21 cellular contexts compared by ENCODE assay signal in the genomic region with DNA sequence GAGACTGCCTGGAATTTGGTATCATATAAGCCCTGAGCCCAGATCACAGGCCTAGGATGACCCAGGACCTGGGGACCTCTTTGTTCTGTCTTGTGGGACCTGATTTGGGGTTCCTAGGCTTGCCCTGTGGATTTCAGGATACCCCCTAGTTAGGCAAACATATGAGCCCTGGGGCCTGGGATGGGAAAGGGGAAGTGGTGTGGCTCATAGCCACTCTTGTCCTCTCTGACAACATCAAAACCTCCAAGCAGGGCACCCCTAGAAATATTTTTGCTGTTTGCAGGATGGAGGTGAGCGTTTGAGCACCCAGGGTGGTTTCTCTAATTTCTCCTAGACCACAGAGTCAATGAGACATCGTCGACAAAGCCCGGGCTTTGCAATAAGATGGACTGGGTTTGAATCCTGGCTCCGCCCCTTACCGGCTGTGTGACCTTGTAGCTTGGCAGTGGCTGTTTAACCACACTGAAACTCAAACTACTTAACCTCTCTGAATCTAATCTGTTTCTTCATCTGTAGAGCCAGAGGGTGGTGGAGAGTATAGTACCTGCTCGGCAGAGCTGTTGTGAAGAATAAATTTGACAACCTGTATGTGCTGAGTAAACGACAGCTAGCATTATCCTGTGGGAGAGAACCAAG. TPM values are rescaled to one million over a fixed set of nuclear protein-coding genes. Genes with fewer than 3 reads are reported as not detected.
"Had no signal": no experiment of that assay in that cellular context is flagged by ENCODE, and none has a peak within 500 bp of the region (broad histone marks: within the 10 kb centered on the region; RNA-seq: fewer than 3 reads in every experiment).

No MANE protein-coding gene starts in this region.

- H3K27ac ChIP-seq: brain microvascular endothelial cell, esophagus squamous epithelium, hepatocyte, parathyroid adenoma, transverse colon, vagina had no signal

- H3K4me3 Mint-ChIP-seq: activated naive CD8-positive, alpha-beta T cell; activated T-cell treated with anti-CD3 and anti-CD28 coated beads, Interleukin-2, amount 50 U/mL, for 72 hours had no signal

- H3K4me3 ChIP-seq: esophagus squamous epithelium, hepatocyte, transverse colon, vagina had no signal

- H3K27ac Mint-ChIP-seq: activated naive CD8-positive, alpha-beta T cell; activated T-cell treated with anti-CD3 and anti-CD28 coated beads, Interleukin-2, amount 50 U/mL, for 72 hours had no signal

- H3K9me3 ChIP-seq: esophagus squamous epithelium, transverse colon, vagina had no signal

- DNase-seq: activated CD4-positive, CD25-positive, alpha-beta regulatory T cell treated with anti-CD3 and anti-CD28 coated beads, Interleukin-2, amount 50 U/mL, for 72 hours; activated gamma-delta T cell treated with Interleukin-2 at 50 U/mL for 16 hours; activated T-cell treated with anti-CD3 and anti-CD28 coated beads, Interleukin-2, amount 50 U/mL, for 72 hours; brain microvascular endothelial cell; effector CD8-positive, alpha-beta T cell; esophagus squamous epithelium; islet precursor cell; midbrain; retina; stimulated activated CD4-positive, alpha-beta T cell treated with anti-CD3 and anti-CD28 coated beads, Interleukin-2, amount 100 ng/mL, for 48 hours; stimulated activated naive CD4-positive, alpha-beta T cell; transverse colon had no signal

- H3K36me3 Mint-ChIP-seq: activated naive CD8-positive, alpha-beta T cell had no signal

- ATAC-seq: activated T-cell treated with anti-CD3 and anti-CD28 coated beads, Interleukin-2, amount 50 U/mL, for 72 hours; left lobe of liver had no signal

- H3K9me3 Mint-ChIP-seq: activated T-cell treated with anti-CD3 and anti-CD28 coated beads, Interleukin-2, amount 50 U/mL, for 72 hours had no signal

- H3K36me3 ChIP-seq: brain microvascular endothelial cell, esophagus squamous epithelium, transverse colon, vagina had no signal

RNA-seq across cellular contexts. Expression of a gene that starts 5.3 kb away (rescaled TPM):
- total RNA-seq: activated T-cell treated with anti-CD3 and anti-CD28 coated beads, Interleukin-2, amount 50 U/mL, for 72 hours; endothelial cell of umbilical vein; fibroblast of villous mesenchyme; left lobe of liver; lung microvascular endothelial cell; skeletal muscle tissue had no signal
